ENCODE assay signal across 8 cellular contexts in genomic region chr1:156019946-156020292, GRCh38. TPM values are rescaled to one million over a fixed set of nuclear protein-coding genes. Genes with fewer than 3 reads are reported as not detected.
DNase-seq lines count a peak whose midpoint lies in the region; ATAC-seq and TF ChIP-seq lines count a peak whose summit lies in the region.

No MANE protein-coding gene starts in this region.

- H3K79me2 ChIP-seq in HCT116 (ENCODE audit: insufficient read depth, low read length): peaks cover 20% of the 10 kb centered on the region

- H3K27ac ChIP-seq in HCT116 (ENCODE audit: low read depth, low read length): peak overlapping the region; percentile 48

- no peaks in the 10 kb centered on the region for H3K27me3 ChIP-seq in HCT116 (ENCODE audit: insufficient read depth, low read length)
- peaks cover 9% of the 10 kb centered on the region for H3K27me3 ChIP-seq in iPS-15b (ENCODE audit: control insufficient read depth, insufficient read depth, low read length)

- peaks cover 37% of the 10 kb centered on the region for H3K4me1 Mint-ChIP-seq in activated CD4-positive, alpha-beta memory T cell treated with anti-CD3 and anti-CD28 coated beads, Interleukin-2, amount 10 ng/mL, durations not matched to agents 7 days and 5 days
- H3K4me1 Mint-ChIP-seq in stimulated activated effector memory CD8-positive, alpha-beta T cell treated with anti-CD3 and anti-CD28 coated beads, Interleukin-12 subunit alpha, Interleukin-12 subunit beta, amount 100 ng/mL, for 72 hours: peaks cover 26% of the 10 kb centered on the region

- CTCF ChIA-PET in HCT116 (lab: Charles Lee): no interaction called here
- CTCF ChIA-PET in activated CD4-positive, alpha-beta memory T cell treated with anti-CD3 and anti-CD28 coated beads, Interleukin-2, amount 10 ng/mL, durations not matched to agents 7 days and 5 days (lab: Charles Lee): interaction anchor here (0.5 to 3.6 kb wide), 3 partner anchors 26 to 59 kb away, joined by 3 to 10 read pairs (median 3); partner anchors contain the start of genes LAMTOR2 and UBQLN4

- no peak for TF ChIP-seq POLR2A in HCT116 (IDR thresholded peaks at IDR 0.05; ENCODE audit: borderline replicate concordance, extremely low read depth, insufficient read depth, insufficient read length)

- no peak for TF ChIP-seq RAD21 in HCT116 (IDR thresholded peaks at IDR 0.05; ENCODE audit: low read depth)

- H3K36me3 ChIP-seq in HCT116 (ENCODE audit: control insufficient read depth in 1 of 2, insufficient read depth in 2 of 2, low read length in 2 of 2) (peaks cover 7 to 21% of the 10 kb centered on the region in 2 experiments; a peak in 3 of 4 replicates), iPS-15b (ENCODE audit: control insufficient read depth, insufficient read depth, low read length) (peaks cover 11% of the 10 kb centered on the region)

- no peaks in the 10 kb centered on the region for H4K20me1 ChIP-seq in HCT116 (ENCODE audit: insufficient read depth)

- H2AFZ ChIP-seq in HCT116 (ENCODE audit: low read depth, low read length, poor library complexity, severe bottlenecking): no peak overlapping the region

- peaks cover 4 to 11% of the 10 kb centered on the region in 2 experiments; a peak in 2 of 4 replicates for H3K4me1 ChIP-seq in HCT116 (ENCODE audit: control insufficient read depth in 1 of 2, insufficient read depth in 2 of 2, low read length in 2 of 2)
- H3K4me1 ChIP-seq in iPS-15b (ENCODE audit: control insufficient read depth, insufficient read depth, low read length): peaks cover 3% of the 10 kb centered on the region

- H3K36me3 Mint-ChIP-seq in activated CD4-positive, alpha-beta memory T cell treated with anti-CD3 and anti-CD28 coated beads, Interleukin-2, amount 10 ng/mL, durations not matched to agents 7 days and 5 days (ENCODE audit: low read depth): peaks cover 40% of the 10 kb centered on the region
- H3K36me3 Mint-ChIP-seq in stimulated activated effector memory CD8-positive, alpha-beta T cell treated with anti-CD3 and anti-CD28 coated beads, Interleukin-12 subunit alpha, Interleukin-12 subunit beta, amount 100 ng/mL, for 72 hours: peaks cover 61% of the 10 kb centered on the region

- intact Hi-C loops in HCT116 (cut with micrococcal nuclease): loop anchor here (2.0 kb wide), 1 partner anchor 35 kb away; the partner anchor contains the start of gene LAMTOR2

- TF ChIP-seq CTCF in HCT116 (IDR thresholded peaks at IDR 0.05 in 2 of 3, conservative IDR thresholded peaks at IDR 0.05 in 1 of 3; ENCODE audit: borderline replicate concordance in 1 of 3, insufficient read depth in 1 of 3, low read depth in 2 of 3, low read length in 2 of 3) (no peak), GM20000 (IDR thresholded peaks at IDR 0.05; ENCODE audit: extremely low read depth, missing control alignments) (no peak)

- RAD21 ChIA-PET in HCT116 (lab: Charles Lee; ENCODE audit: low non-redundant PET in 1 of 2, low total read pairs in 2 of 2, uncharacterized antibody in 2 of 2, unreplicated experiment in 2 of 2): no interaction called here

- H3K4me3 Mint-ChIP-seq in activated CD4-positive, alpha-beta memory T cell treated with anti-CD3 and anti-CD28 coated beads, Interleukin-2, amount 10 ng/mL, durations not matched to agents 7 days and 5 days: peak overlapping the region; percentile 86
- peak overlapping the region; percentile 92 for H3K4me3 Mint-ChIP-seq in stimulated activated effector memory CD8-positive, alpha-beta T cell treated with anti-CD3 and anti-CD28 coated beads, Interleukin-12 subunit alpha, Interleukin-12 subunit beta, amount 100 ng/mL, for 72 hours

- H3K4me2 ChIP-seq in HCT116 (ENCODE audit: low read length): peak overlapping the region; percentile 92

- H3K27ac Mint-ChIP-seq in activated CD4-positive, alpha-beta memory T cell treated with anti-CD3 and anti-CD28 coated beads, Interleukin-2, amount 10 ng/mL, durations not matched to agents 7 days and 5 days: peak overlapping the region; percentile 93
- H3K27ac Mint-ChIP-seq in stimulated activated effector memory CD8-positive, alpha-beta T cell treated with anti-CD3 and anti-CD28 coated beads, Interleukin-12 subunit alpha, Interleukin-12 subunit beta, amount 100 ng/mL, for 72 hours: peak overlapping the region; percentile 94

- no peaks in the 10 kb centered on the region for H3K9me3 Mint-ChIP-seq in activated CD4-positive, alpha-beta memory T cell treated with anti-CD3 and anti-CD28 coated beads, Interleukin-2, amount 10 ng/mL, durations not matched to agents 7 days and 5 days
- H3K9me3 Mint-ChIP-seq in stimulated activated effector memory CD8-positive, alpha-beta T cell treated with anti-CD3 and anti-CD28 coated beads, Interleukin-12 subunit alpha, Interleukin-12 subunit beta, amount 100 ng/mL, for 72 hours: no peaks in the 10 kb centered on the region

- DNase-seq in HCT116 (ENCODE audit: low read depth, low spot score) (no peak), amniotic stem cell (lab: John Stamatoyannopoulos, UW) (no peak), NOMO-1 treated with DMSO at 0.1 percent for 48 hours (lab: John Stamatoyannopoulos, UW; ENCODE audit: unreplicated experiment) (no peak), T1000 (lab: John Stamatoyannopoulos, UW) (no peak), GM20000 (ENCODE audit: low spot score) (no peak)
- DNase-seq in activated CD4-positive, alpha-beta memory T cell treated with anti-CD3 and anti-CD28 coated beads, Interleukin-2, amount 10 ng/mL, durations not matched to agents 7 days and 5 days: no peak
- DNase-seq in stimulated activated effector memory CD8-positive, alpha-beta T cell treated with anti-CD3 and anti-CD28 coated beads, Interleukin-12 subunit alpha, Interleukin-12 subunit beta, amount 100 ng/mL, for 72 hours (ENCODE audit: low spot score in 2 of 2): no peak

- peaks cover under 1% of the 10 kb centered on the region for H3K27me3 Mint-ChIP-seq in activated CD4-positive, alpha-beta memory T cell treated with anti-CD3 and anti-CD28 coated beads, Interleukin-2, amount 10 ng/mL, durations not matched to agents 7 days and 5 days

- H3K9me3 ChIP-seq in HCT116 (ENCODE audit: control insufficient read depth in 1 of 2, insufficient read depth in 1 of 2, low read depth in 1 of 2, low read length in 2 of 2) (no peaks in the 10 kb centered on the region), iPS-15b (ENCODE audit: control insufficient read depth, insufficient read depth, low read length) (no peaks in the 10 kb centered on the region)

- no peaks in the 10 kb centered on the region for H3K9me2 ChIP-seq in HCT116 (ENCODE audit: insufficient read depth)

- H3K4me3 ChIP-seq in HCT116 (replicated peaks in 1 of 2; ENCODE audit: low read depth in 1 of 2, low read length in 2 of 2) (peak overlapping the region; percentile 79), iPS-15b (ENCODE audit: low read depth, low read length) (peak overlapping the region; percentile 89)

- POLR2A ChIA-PET in HCT116 (lab: Charles Lee): no interaction called here
- POLR2A ChIA-PET in activated CD4-positive, alpha-beta memory T cell treated with anti-CD3 and anti-CD28 coated beads, Interleukin-2, amount 10 ng/mL, durations not matched to agents 7 days and 5 days (lab: Charles Lee): interaction anchor here (0.7 to 3.3 kb wide), 7 partner anchors 11 to 86 kb away, joined by 3 to 19 read pairs (median 6); partner anchors contain the start of gene KHDC4

- H3K9ac ChIP-seq in HCT116 (ENCODE audit: low read length) (peak overlapping the region; percentile 68), iPS-15b (ENCODE audit: low read depth, low read length) (peak overlapping the region; percentile 32)

- BruUV-seq in HCT116 (replicated peaks; lab: Mats Ljungman, UMichigan): TSS peak; percentile 74

- ATAC-seq in HCT116: no peak
- no peak for ATAC-seq in stimulated activated effector memory CD8-positive, alpha-beta T cell treated with anti-CD3 and anti-CD28 coated beads, Interleukin-12 subunit alpha, Interleukin-12 subunit beta, amount 100 ng/mL, for 72 hours

TF ChIP-seq in HCT116, 20 proteins besides CTCF, POLR2A, EP300 and RAD21 (continues in another document):
- TF ChIP-seq EGR1 (IDR thresholded peaks at IDR 0.05; ENCODE audit: low read depth): no peak

RNA-seq across cellular contexts. Expression of gene SSR2, which starts 0.8 kb away (rescaled TPM):
- total RNA-seq in HCT116 (2021; ENCODE audit: unreplicated experiment): 153 TPM
- 225 and 258 TPM in 2 replicates for polyA plus RNA-seq in HCT116 (2012)
- 100 to 1,000 TPM; 262 to 268 TPM for total RNA-seq in activated CD4-positive, alpha-beta memory T cell treated with anti-CD3 and anti-CD28 coated beads, Interleukin-2, amount 10 ng/mL, durations not matched to agents 7 days and 5 days

RNA-seq across cellular contexts. Expression of gene UBQLN4, which starts 33.7 kb away (rescaled TPM):
- 68.4 TPM for total RNA-seq in HCT116 (2021; ENCODE audit: unreplicated experiment)
- 47.4 and 48.3 TPM in 2 replicates for polyA plus RNA-seq in HCT116 (2012)
- 10 to 100 TPM; 27.0 to 31.2 TPM for total RNA-seq in activated CD4-positive, alpha-beta memory T cell treated with anti-CD3 and anti-CD28 coated beads, Interleukin-2, amount 10 ng/mL, durations not matched to agents 7 days and 5 days

RNA-seq across cellular contexts. Expression of gene LAMTOR2, which starts 34.7 kb away (rescaled TPM):
- 60.2 TPM for total RNA-seq in HCT116 (2021; ENCODE audit: unreplicated experiment)
- polyA plus RNA-seq in HCT116 (2012): 83.5 and 97.1 TPM in 2 replicates
- 10 to 100 TPM; 63.1 to 66.2 TPM for total RNA-seq in activated CD4-positive, alpha-beta memory T cell treated with anti-CD3 and anti-CD28 coated beads, Interleukin-2, amount 10 ng/mL, durations not matched to agents 7 days and 5 days

RNA-seq across cellular contexts. Expression of gene RAB25, which starts 41.0 kb away (rescaled TPM):
- 142 TPM for total RNA-seq in HCT116 (2021; ENCODE audit: unreplicated experiment)
- 210 and 227 TPM in 2 replicates for polyA plus RNA-seq in HCT116 (2012)
- under 1 TPM in 1 of 2 experiments, not detected in 1; 0.53 TPM for total RNA-seq in activated CD4-positive, alpha-beta memory T cell treated with anti-CD3 and anti-CD28 coated beads, Interleukin-2, amount 10 ng/mL, durations not matched to agents 7 days and 5 days

RNA-seq across cellular contexts. Expression of gene ARHGEF2, which starts 41.6 kb away (rescaled TPM):
- 90.1 TPM for total RNA-seq in HCT116 (2021; ENCODE audit: unreplicated experiment)
- polyA plus RNA-seq in HCT116 (2012): 91.8 and 95.7 TPM in 2 replicates
- total RNA-seq in activated CD4-positive, alpha-beta memory T cell treated with anti-CD3 and anti-CD28 coated beads, Interleukin-2, amount 10 ng/mL, durations not matched to agents 7 days and 5 days: 100 to 1,000 TPM; 159 to 164 TPM
